ENCODE assay signal across 8 cellular contexts in genomic region chr17:31391496-31391949, GRCh38. TPM values are rescaled to one million over a fixed set of nuclear protein-coding genes. Genes with fewer than 3 reads are reported as not detected.
DNase-seq lines count a peak whose midpoint lies in the region; FAIRE-seq and TF ChIP-seq lines count a peak whose summit lies in the region.

Gene RAB11FIP4 (plus strand): TSS chr17:31391675. CDS start chr17:31391853, 178 bp downstream.

- peak within 1 kb of the TSS; percentile 57; the same call in 1 of the 2 replicates for H3K4me2 ChIP-seq in OCI-LY1 (ENCODE audit: low read length)

- FAIRE-seq in urothelium cell line (lab: Jason Lieb, UNC), result peak; percentile 37

- DNase-seq in dorsolateral prefrontal cortex (peak in 3 of 10 donors; percentile 41 to 65 (median 42)), midbrain (lab: John Stamatoyannopoulos, UW) (peak; percentile 70), urothelium cell line (ENCODE audit: low spot score) (peak; percentile 62), SHP77 treated with DMSO at 0.1 percent for 48 hours (lab: John Stamatoyannopoulos, UW) (no peak), AML-193 (lab: John Stamatoyannopoulos, UW) (no peak), activated gamma-delta T cell (lab: John Stamatoyannopoulos, UW) (no peak)

- H3K27me3 ChIP-seq in OCI-LY1 (ENCODE audit: insufficient read depth, low read length), result peaks cover 4% of the 10 kb centered on the region
- H3K27me3 ChIP-seq in dorsolateral prefrontal cortex, result peaks cover 0 to 6% (median 0%) of the 10 kb centered on the region in 45 donors

- intact Hi-C loops in dorsolateral prefrontal cortex (cut with DNase I), result loop anchor here in 1 of 2 donors (10.0 kb wide), 1 partner anchor 453 kb away; no protein-coding TSS in a partner anchor

- no peaks in the 10 kb centered on the region for H3K9me2 ChIP-seq in OCI-LY1 (ENCODE audit: low read depth, low read length)

- no peak within 1 kb of the TSS for H2AFZ ChIP-seq in OCI-LY1 (ENCODE audit: low read length)

- H3K36me3 ChIP-seq in ES-I3 (ENCODE audit: insufficient read depth, low read length), result no peaks in the 10 kb centered on the region
- no peaks in the 10 kb centered on the region for H3K36me3 ChIP-seq in OCI-LY1 (ENCODE audit: insufficient read depth, low read length)

- TF ChIP-seq CTCF in OCI-LY1 (IDR thresholded peaks at IDR 0.05; ENCODE audit: low read length), result no peak
- TF ChIP-seq CTCF in dorsolateral prefrontal cortex (IDR thresholded peaks at IDR 0.05 in 54 of 56, conservative IDR thresholded peaks at IDR 0.05 in 2 of 56; ENCODE audit: low read depth in 1 of 56, partially characterized antibody in 56 of 56), result no peak

- H3K4me3 ChIP-seq in OCI-LY1 (ENCODE audit: low read depth, low read length, poor library complexity, severe bottlenecking) (peak within 1 kb of the TSS; percentile 43), dorsolateral prefrontal cortex (peak within 1 kb of the TSS; percentile 50 to 86 (median 71))

- no peaks in the 10 kb centered on the region for H3K9me3 ChIP-seq in ES-I3 (ENCODE audit: control insufficient read depth, insufficient read depth, low read length)
- no peaks in the 10 kb centered on the region for H3K9me3 ChIP-seq in OCI-LY1 (ENCODE audit: low read length)

- H3K9ac ChIP-seq in ES-I3 (ENCODE audit: low read depth, low read length) (peak within 1 kb of the TSS; percentile 62), OCI-LY1 (ENCODE audit: low read length) (no peak within 1 kb of the TSS)

- H3F3A ChIP-seq in OCI-LY1 (ENCODE audit: insufficient read depth, low read length), result no peaks in the 10 kb centered on the region

- H3K4me1 ChIP-seq in ES-I3 (ENCODE audit: insufficient read depth, low read length) (no peaks in the 10 kb centered on the region), OCI-LY1 (ENCODE audit: insufficient read depth, low read length, severe bottlenecking) (peaks cover 7% of the 10 kb centered on the region)

- no peaks in the 10 kb centered on the region for H4K20me1 ChIP-seq in OCI-LY1 (ENCODE audit: insufficient read depth, low read length)

- H3K27ac ChIP-seq in OCI-LY1 (ENCODE audit: low read depth, low read length, poor library complexity, severe bottlenecking) (no peak within 1 kb of the TSS), dorsolateral prefrontal cortex (peak within 1 kb of the TSS in 58 of 59 donors; percentile 66 to 94 (median 87))

- no peaks in the 10 kb centered on the region for H3K79me2 ChIP-seq in OCI-LY1 (ENCODE audit: insufficient read depth, low read length)

RNA-seq across cellular contexts. Expression of gene RAB11FIP4, which starts in this region (rescaled TPM):
- total RNA-seq in dorsolateral prefrontal cortex, result 100 to 1,000 TPM; 123 to 242 (median 175) TPM

Comparison
In these comparisons a context has a peak if more than half of its experiments do, and no peak if none do; other contexts are left out.
1. DNase-seq: peak in midbrain (single experiment) and urothelium cell line (single experiment); none in SHP77 treated with DMSO at 0.1 percent for 48 hours (single experiment), AML-193 (0 of 2) and activated gamma-delta T cell (single experiment).